In genomic region chr2:11279398-11279797, GRCh38 we compare ENCODE assay signal across 1 cellular context.
TF ChIP-seq lines count a peak whose summit lies in the region.

No MANE protein-coding gene starts in this region.

TF ChIP-seq in K562, 482 proteins besides CTCF, POLR2A, EP300 and RAD21 (continued from another document and continues in another):
- TF ChIP-seq ZNF318 (IDR thresholded peaks at IDR 0.05; ENCODE audit: borderline replicate concordance in 1 of 2, low read depth in 1 of 2) (no peak), NR4A1 (CRISPR knock-in tag; IDR thresholded peaks at IDR 0.05) (peak; percentile 59; the same call in 1 of the 2 replicates), NR4A1 (tag; IDR thresholded peaks at IDR 0.05) (peak; percentile 65), NCOA2 (IDR thresholded peaks at IDR 0.05; ENCODE audit: partially characterized antibody in 2 of 2) (peak; percentile 72 to 74), SMARCE1 (IDR thresholded peaks at IDR 0.05) (peak; percentile 94), MECOM (CRISPR knock-in tag; IDR thresholded peaks at IDR 0.05) (peak; percentile 87), POLR2H (tag; IDR thresholded peaks at IDR 0.05; ENCODE audit: low read depth) (0 out of 2 replicates have a peak, but pooled peaks have one; percentile 20), POLR2B (IDR thresholded peaks at IDR 0.05; ENCODE audit: low read depth, partially characterized antibody) (no peak), PHB2 (IDR thresholded peaks at IDR 0.05; ENCODE audit: low read depth) (peak; percentile 96), TRIM24 (IDR thresholded peaks at IDR 0.05) (peak; percentile 93 to 97), NR2C1 (IDR thresholded peaks at IDR 0.05) (no peak; the same call in 1 of the 2 replicates), NR2C1 (tag; IDR thresholded peaks at IDR 0.05) (peak; percentile 14; the same call in 1 of the 2 replicates), KAT7 (CRISPR knock-in tag; IDR thresholded peaks at IDR 0.05; ENCODE audit: borderline replicate concordance) (no peak; the same call in 1 of the 2 replicates), TAF7 (tag; IDR thresholded peaks at IDR 0.05) (no peak), SIRT6 (IDR thresholded peaks at IDR 0.05; ENCODE audit: low read depth, low read length) (no peak), TEAD1 (CRISPR knock-in tag; IDR thresholded peaks at IDR 0.05) (peak in 1 of 2 experiments; percentile 65; a peak in 1 of 4 replicates), TGIF2 (CRISPR knock-in tag; IDR thresholded peaks at IDR 0.05) (no peak), TRIM28 (IDR thresholded peaks at IDR 0.05) (peak; percentile 49; the same call in 1 of the 2 replicates), ZNF134 (CRISPR knock-in tag; conservative IDR thresholded peaks at IDR 0.05) (no peak), ATF1 (CRISPR knock-in tag; IDR thresholded peaks at IDR 0.05) (no peak), ATF1 (tag; IDR thresholded peaks at IDR 0.05) (peak; percentile 48; the same call in 1 of the 2 replicates), E2F3 (CRISPR knock-in tag; IDR thresholded peaks at IDR 0.05) (no peak), ELF2 (CRISPR knock-in tag; IDR thresholded peaks at IDR 0.05) (no peak), ZNF24 (IDR thresholded peaks at IDR 0.05) (peak; percentile 18; the same call in 1 of the 2 replicates), MEF2D (tag; conservative IDR thresholded peaks at IDR 0.05; ENCODE audit: low read depth) (0 out of 2 replicates have a peak, but pooled peaks have one; percentile 29), MYBL2 (IDR thresholded peaks at IDR 0.05; ENCODE audit: low read depth) (peak; percentile 41; the same call in 1 of the 2 replicates), MYBL2 (CRISPR knock-in tag; IDR thresholded peaks at IDR 0.05; ENCODE audit: borderline replicate concordance) (no peak), ZBTB12 (CRISPR knock-in tag; IDR thresholded peaks at IDR 0.05) (no peak), TBL1XR1 (IDR thresholded peaks at IDR 0.05; ENCODE audit: low read length in 2 of 2) (peak; percentile 70 to 85; a peak in 3 of 4 replicates), PHF8 (IDR thresholded peaks at IDR 0.05; ENCODE audit: borderline replicate concordance, low read length) (no peak), GATAD2B (IDR thresholded peaks at IDR 0.05; ENCODE audit: borderline replicate concordance) (peak; percentile 95), KLF16 (IDR thresholded peaks at IDR 0.05) (peak; percentile 96), NR2C2 (CRISPR knock-in tag; IDR thresholded peaks at IDR 0.05) (no peak), NR2C2 (tag; IDR thresholded peaks at IDR 0.05) (no peak), NCOR1 (IDR thresholded peaks at IDR 0.05) (peak; percentile 99), ZNF121 (CRISPR knock-in tag; conservative IDR thresholded peaks at IDR 0.05) (no peak), FOXK2 (conservative IDR thresholded peaks at IDR 0.05 in 1 of 2, IDR thresholded peaks at IDR 0.05 in 1 of 2; ENCODE audit: low read depth in 2 of 2) (peak; percentile 21 to 24; a peak in 1 of 4 replicates), HDAC3 (IDR thresholded peaks at IDR 0.05; ENCODE audit: borderline replicate concordance, partially characterized antibody) (peak; percentile 93), ELK3 (CRISPR knock-in tag; IDR thresholded peaks at IDR 0.05) (no peak), SAFB2 (IDR thresholded peaks at IDR 0.05; ENCODE audit: borderline replicate concordance, low read depth, low read length, severe bottlenecking) (no peak), ETV1 (tag; conservative IDR thresholded peaks at IDR 0.05; ENCODE audit: low read depth) (no peak), HLTF (IDR thresholded peaks at IDR 0.05) (peak; percentile 42; the same call in 1 of the 2 replicates), MTA3 (IDR thresholded peaks at IDR 0.05; ENCODE audit: borderline replicate concordance) (0 out of 2 replicates have a peak, but pooled peaks have one; percentile 39), RFX1 (IDR thresholded peaks at IDR 0.05) (no peak), NCOA1 (IDR thresholded peaks at IDR 0.05; ENCODE audit: low read depth) (peak; percentile 92; the same call in 1 of the 2 replicates)
- TF ChIP-seq, protein P1, sequence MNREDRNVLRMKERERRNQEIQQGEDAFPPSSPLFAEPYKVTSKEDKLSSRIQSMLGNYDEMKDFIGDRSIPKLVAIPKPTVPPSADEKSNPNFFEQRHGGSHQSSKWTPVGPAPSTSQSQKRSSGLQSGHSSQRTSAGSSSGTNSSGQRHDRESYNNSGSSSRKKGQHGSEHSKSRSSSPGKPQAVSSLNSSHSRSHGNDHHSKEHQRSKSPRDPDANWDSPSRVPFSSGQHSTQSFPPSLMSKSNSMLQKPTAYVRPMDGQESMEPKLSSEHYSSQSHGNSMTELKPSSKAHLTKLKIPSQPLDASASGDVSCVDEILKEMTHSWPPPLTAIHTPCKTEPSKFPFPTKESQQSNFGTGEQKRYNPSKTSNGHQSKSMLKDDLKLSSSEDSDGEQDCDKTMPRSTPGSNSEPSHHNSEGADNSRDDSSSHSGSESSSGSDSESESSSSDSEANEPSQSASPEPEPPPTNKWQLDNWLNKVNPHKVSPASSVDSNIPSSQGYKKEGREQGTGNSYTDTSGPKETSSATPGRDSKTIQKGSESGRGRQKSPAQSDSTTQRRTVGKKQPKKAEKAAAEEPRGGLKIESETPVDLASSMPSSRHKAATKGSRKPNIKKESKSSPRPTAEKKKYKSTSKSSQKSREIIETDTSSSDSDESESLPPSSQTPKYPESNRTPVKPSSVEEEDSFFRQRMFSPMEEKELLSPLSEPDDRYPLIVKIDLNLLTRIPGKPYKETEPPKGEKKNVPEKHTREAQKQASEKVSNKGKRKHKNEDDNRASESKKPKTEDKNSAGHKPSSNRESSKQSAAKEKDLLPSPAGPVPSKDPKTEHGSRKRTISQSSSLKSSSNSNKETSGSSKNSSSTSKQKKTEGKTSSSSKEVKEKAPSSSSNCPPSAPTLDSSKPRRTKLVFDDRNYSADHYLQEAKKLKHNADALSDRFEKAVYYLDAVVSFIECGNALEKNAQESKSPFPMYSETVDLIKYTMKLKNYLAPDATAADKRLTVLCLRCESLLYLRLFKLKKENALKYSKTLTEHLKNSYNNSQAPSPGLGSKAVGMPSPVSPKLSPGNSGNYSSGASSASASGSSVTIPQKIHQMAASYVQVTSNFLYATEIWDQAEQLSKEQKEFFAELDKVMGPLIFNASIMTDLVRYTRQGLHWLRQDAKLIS (CRISPR knock-in tag; IDR thresholded peaks at IDR 0.05) = no peak
- TF ChIP-seq, protein P2, sequence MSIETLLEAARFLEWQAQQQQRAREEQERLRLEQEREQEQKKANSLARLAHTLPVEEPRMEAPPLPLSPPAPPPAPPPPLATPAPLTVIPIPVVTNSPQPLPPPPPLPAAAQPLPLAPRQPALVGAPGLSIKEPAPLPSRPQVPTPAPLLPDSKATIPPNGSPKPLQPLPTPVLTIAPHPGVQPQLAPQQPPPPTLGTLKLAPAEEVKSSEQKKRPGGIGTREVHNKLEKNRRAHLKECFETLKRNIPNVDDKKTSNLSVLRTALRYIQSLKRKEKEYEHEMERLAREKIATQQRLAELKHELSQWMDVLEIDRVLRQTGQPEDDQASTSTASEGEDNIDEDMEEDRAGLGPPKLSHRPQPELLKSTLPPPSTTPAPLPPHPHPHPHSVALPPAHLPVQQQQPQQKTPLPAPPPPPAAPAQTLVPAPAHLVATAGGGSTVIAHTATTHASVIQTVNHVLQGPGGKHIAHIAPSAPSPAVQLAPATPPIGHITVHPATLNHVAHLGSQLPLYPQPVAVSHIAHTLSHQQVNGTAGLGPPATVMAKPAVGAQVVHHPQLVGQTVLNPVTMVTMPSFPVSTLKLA (conservative IDR thresholded peaks at IDR 0.05) = peak; percentile 31 to 50; a peak in 2 of 4 replicates
- TF ChIP-seq, protein P3, sequence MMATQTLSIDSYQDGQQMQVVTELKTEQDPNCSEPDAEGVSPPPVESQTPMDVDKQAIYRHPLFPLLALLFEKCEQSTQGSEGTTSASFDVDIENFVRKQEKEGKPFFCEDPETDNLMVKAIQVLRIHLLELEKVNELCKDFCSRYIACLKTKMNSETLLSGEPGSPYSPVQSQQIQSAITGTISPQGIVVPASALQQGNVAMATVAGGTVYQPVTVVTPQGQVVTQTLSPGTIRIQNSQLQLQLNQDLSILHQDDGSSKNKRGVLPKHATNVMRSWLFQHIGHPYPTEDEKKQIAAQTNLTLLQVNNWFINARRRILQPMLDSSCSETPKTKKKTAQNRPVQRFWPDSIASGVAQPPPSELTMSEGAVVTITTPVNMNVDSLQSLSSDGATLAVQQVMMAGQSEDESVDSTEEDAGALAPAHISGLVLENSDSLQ (IDR thresholded peaks at IDR 0.05) = peak; percentile 96
